9 cellular contexts compared by ENCODE assay signal in the genomic region with DNA sequence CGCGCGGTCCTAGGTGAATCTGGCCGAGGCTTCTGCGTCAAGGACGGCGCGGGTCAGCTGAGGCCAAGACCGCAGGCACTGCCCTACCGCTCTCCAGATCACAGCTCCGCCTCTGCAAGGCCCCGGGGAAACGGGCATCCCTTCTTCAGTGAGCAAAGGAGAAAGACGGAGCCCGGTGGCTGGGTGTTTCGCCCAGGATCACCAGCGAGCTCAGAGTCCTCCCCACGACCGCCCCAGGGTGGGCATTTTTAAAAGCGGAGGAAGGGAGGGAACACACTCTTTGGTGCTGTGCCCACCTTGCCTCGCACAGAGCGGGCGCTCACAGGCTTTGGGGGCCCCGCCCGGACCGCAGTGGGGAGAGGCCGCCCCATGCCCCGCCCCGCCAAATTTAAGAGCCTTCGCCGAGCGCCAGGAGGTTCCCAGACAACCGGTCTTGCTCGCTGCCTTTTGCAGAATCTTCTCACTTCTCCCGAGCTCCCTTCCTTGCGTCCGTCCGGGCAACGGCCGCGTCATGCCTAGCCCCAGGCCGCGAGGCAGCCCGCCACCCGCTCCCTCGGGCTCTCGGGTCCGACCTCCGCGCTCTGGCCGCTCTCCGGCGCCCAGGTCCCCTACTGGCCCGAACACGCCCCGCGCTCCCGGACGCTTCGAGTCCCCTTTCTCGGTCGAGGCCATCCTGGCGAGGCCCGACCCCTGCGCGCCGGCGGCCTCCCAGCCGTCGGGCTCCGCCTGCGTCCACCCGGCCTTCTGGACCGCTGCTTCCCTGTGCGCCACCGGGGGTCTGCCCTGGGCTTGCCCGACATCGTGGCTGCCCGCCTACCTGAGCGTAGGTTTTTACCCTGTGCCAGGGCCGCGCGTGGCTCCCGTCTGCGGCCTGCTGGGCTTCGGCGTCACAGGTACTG. TPM values are rescaled to one million over a fixed set of nuclear protein-coding genes. Genes with fewer than 3 reads are reported as not detected.
DNase-seq lines count a peak whose midpoint lies in the region; ATAC-seq and TF ChIP-seq lines count a peak whose summit lies in the region.
"Had no signal": no experiment of that assay in that cellular context is flagged by ENCODE, and none has a peak within 500 bp of the region (broad histone marks: within the 10 kb centered on the region; RNA-seq: fewer than 3 reads in every experiment).

NOTO (plus strand) TSS at position 419 of the 899 bp plus-strand sequence; CDS start at position 512, 93 bp downstream.

- H3K4me3 ChIP-seq in gastroesophageal sphincter = peak within 1 kb of the TSS in 1 of 2 donors; percentile 40

- H3K4me3 Mint-ChIP-seq in WTC11 = peak within 1 kb of the TSS; percentile 61

- POLR2A ChIA-PET in WTC11 (lab: Charles Lee) = interaction anchor here (1.1 to 1.4 kb wide), 2 partner anchors 10 to 30 kb away, joined by 3 to 6 read pairs; partner anchors contain the start of gene PRADC1

- peaks cover 0 to 18% (median 12%) of the 10 kb centered on the region in 3 donors for H3K4me1 ChIP-seq in gastroesophageal sphincter

- peaks cover 96% of the 10 kb centered on the region for H3K27me3 ChIP-seq in gastroesophageal sphincter

- no peak for TF ChIP-seq EP300 in gastroesophageal sphincter (IDR thresholded peaks at IDR 0.05)

- peak; percentile 39 for DNase-seq in G401 (ENCODE audit: low spot score)
- DNase-seq in WTC11 (ENCODE audit: low spot score) = peak; percentile 65
- DNase-seq in retina = peak; percentile 74
- no peak for DNase-seq in T1000 (lab: John Stamatoyannopoulos, UW)
- no peak for DNase-seq in hepatic stellate cell (ENCODE audit: low spot score)
- DNase-seq in DMS79 (lab: John Stamatoyannopoulos, UW) = no peak
- DNase-seq in stimulated activated CD4-positive, alpha-beta T cell treated with anti-CD3 and anti-CD28 coated beads, Interleukin-4, amount 100 ng/mL, for 1 hour = no peak

- in situ Hi-C loops in G401 (cut with HindIII; ENCODE audit: low sequenced_read_pairs) = no loop called here

- TF ChIP-seq CTCF in WTC11 (IDR thresholded peaks at IDR 0.05) (no peak), gastroesophageal sphincter (IDR thresholded peaks at IDR 0.05) (no peak)

- ATAC-seq in WTC11 (peak; percentile 77), gastroesophageal sphincter (peak; percentile 31)

- no peaks in the 10 kb centered on the region for H3K36me3 ChIP-seq in gastroesophageal sphincter

- H3K27me3 Mint-ChIP-seq in WTC11 (ENCODE audit: low read depth) = peaks cover 88% of the 10 kb centered on the region

- no peak within 1 kb of the TSS for H3K27ac ChIP-seq in gastroesophageal sphincter

- no peaks in the 10 kb centered on the region for H3K9me3 Mint-ChIP-seq in WTC11

- CTCF ChIA-PET in WTC11 (lab: Charles Lee) = interaction anchor here (0.7 to 4.3 kb wide), 12 partner anchors 8 to 310 kb away, joined by 3 to 62 read pairs (median 4); no protein-coding TSS in a partner anchor

- no peak within 1 kb of the TSS for H3K27ac Mint-ChIP-seq in WTC11

- H3K36me3 Mint-ChIP-seq in WTC11 = no peaks in the 10 kb centered on the region

- 5 to 6% methylated on average over 10 to 29 of the region's 87 CpGs for WGBS in gastroesophageal sphincter (ENCODE audit: low coverage in 1 of 2), 2 donors

- TF ChIP-seq POLR2A in gastroesophageal sphincter (IDR thresholded peaks at IDR 0.05) = no peak

- no peaks in the 10 kb centered on the region for H3K9me3 ChIP-seq in gastroesophageal sphincter

- peaks cover 8% of the 10 kb centered on the region for H3K4me1 Mint-ChIP-seq in WTC11

TF ChIP-seq in WTC11, 78 proteins besides CTCF, POLR2A, EP300 and RAD21 (continues in another document):
- TF ChIP-seq E2F1 (CRISPR knock-in tag; IDR thresholded peaks at IDR 0.05) (0 out of 2 replicates have a peak, but pooled peaks have one; percentile 57), SOX15 (CRISPR knock-in tag; IDR thresholded peaks at IDR 0.05) (no peak), ZNF219 (CRISPR knock-in tag; IDR thresholded peaks at IDR 0.05; ENCODE audit: borderline replicate concordance) (no peak), IRF1 (CRISPR knock-in tag; IDR thresholded peaks at IDR 0.05) (no peak), NFE2L1 (CRISPR knock-in tag; IDR thresholded peaks at IDR 0.05) (peak; percentile 37; the same call in 1 of the 2 replicates), STAT6 (CRISPR knock-in tag; conservative IDR thresholded peaks at IDR 0.05; ENCODE audit: low read depth) (no peak), E2F5 (CRISPR knock-in tag; IDR thresholded peaks at IDR 0.05) (peak; percentile 46; the same call in 1 of the 2 replicates), MXD4 (CRISPR knock-in tag; IDR thresholded peaks at IDR 0.05; ENCODE audit: borderline replicate concordance) (no peak), ZNF512 (CRISPR knock-in tag; IDR thresholded peaks at IDR 0.05; ENCODE audit: borderline replicate concordance) (no peak)
- TF ChIP-seq, protein P1, sequence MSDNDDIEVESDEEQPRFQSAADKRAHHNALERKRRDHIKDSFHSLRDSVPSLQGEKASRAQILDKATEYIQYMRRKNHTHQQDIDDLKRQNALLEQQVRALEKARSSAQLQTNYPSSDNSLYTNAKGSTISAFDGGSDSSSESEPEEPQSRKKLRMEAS (CRISPR knock-in tag; IDR thresholded peaks at IDR 0.05) = peak; percentile 78

RNA-seq across cellular contexts. Expression of gene NOTO, which starts in this region (rescaled TPM):
- total RNA-seq in G401 (2014; rRNA removed; shearing (Covaris generic)) = not detected in 2 replicates
- total RNA-seq in WTC11 (2021) (0.15 to 0.23 TPM (median 0.18 TPM) in 3 replicates), gastroesophageal sphincter (not detected)
- total RNA-seq: SK-MEL-5 had no signal

Comparison
In these comparisons a context has a peak if more than half of its experiments do, and no peak if none do; other contexts are left out.
1. Peak in DNase-seq in G401; RNA of the gene not detected or under 1 TPM.
2. Peak in DNase-seq and ATAC-seq in WTC11; RNA of the gene not detected or under 1 TPM.
3. Peak in ATAC-seq in gastroesophageal sphincter; RNA of the gene not detected or under 1 TPM.